28 cellular contexts compared by ENCODE assay signal in the genomic region with DNA sequence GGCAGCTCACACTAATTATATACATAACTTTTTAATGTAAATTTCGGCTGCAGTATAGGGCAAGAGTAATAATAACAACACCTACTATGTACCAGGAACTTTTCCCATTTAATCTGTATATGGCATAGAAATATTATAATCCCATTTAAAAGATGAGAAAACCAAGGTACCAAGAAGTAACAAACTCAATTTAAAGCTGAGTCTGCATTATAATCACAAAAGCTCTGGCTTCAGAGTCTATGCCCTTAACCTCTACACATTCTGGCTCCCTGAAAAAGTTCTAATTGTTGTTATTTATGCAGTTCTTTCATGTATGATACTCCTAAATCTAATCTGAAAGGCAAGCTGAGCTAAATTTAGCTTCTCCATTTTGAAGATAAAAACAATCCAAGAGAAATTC.
"Had no signal": no experiment of that assay in that cellular context is flagged by ENCODE, and none has a peak within 500 bp of the region (broad histone marks: within the 10 kb centered on the region; RNA-seq: fewer than 3 reads in every experiment).

No MANE protein-coding gene starts in this region.

- H3K9me3 ChIP-seq: adrenal gland, SJCRH30 had no signal

- H3K4me1 ChIP-seq: adrenal gland had no signal

- H3K27ac Mint-ChIP-seq: activated CD4-positive, alpha-beta T cell treated with anti-CD3 and anti-CD28 coated beads for 36 hours; activated CD4-positive, alpha-beta T cell treated with anti-CD3 and anti-CD28 coated beads, Interleukin-2, amount 10 ng/mL, durations not matched to agents 7 days and 5 days; activated CD8-positive, alpha-beta T cell treated with anti-CD3 and anti-CD28 coated beads, Interleukin-2, amount 10 ng/mL, durations not matched to agents 7 days and 5 days; activated naive CD4-positive, alpha-beta T cell treated with anti-CD3 and anti-CD28 coated beads, Interleukin-2, amount 50 U/mL, for 72 hours; activated T-cell treated with anti-CD3 and anti-CD28 coated beads, Interleukin-2, amount 50 U/mL, for 24 hours; activated T-helper 2 cell treated with anti-CD3 and anti-CD28 coated beads, Interferon-gamma antibody, Interleukin-2, Interleukin-4, amounts not matched to agents 10 μg/mL and 5 μg/mL and 100 μg/mL, durations not matched to agents 14 hours and 24 hours and 36 hours; T-cell; T-helper 17 cell; WTC11 had no signal

- H3K27ac ChIP-seq: adrenal gland, cardiac muscle cell, SJCRH30, SK-N-MC had no signal

- H3K9me3 Mint-ChIP-seq: activated CD4-positive, alpha-beta T cell treated with anti-CD3 and anti-CD28 coated beads, Interleukin-2, amount 10 ng/mL, durations not matched to agents 7 days and 5 days; WTC11 had no signal

- ATAC-seq: activated CD4-positive, alpha-beta T cell treated with anti-CD3 and anti-CD28 coated beads for 36 hours; activated CD4-positive, CD25-positive, alpha-beta regulatory T cell treated with anti-CD3 and anti-CD28 coated beads, Interleukin-2, amount 50 U/mL, for 24 hours; activated CD8-positive, alpha-beta T cell treated with anti-CD3 and anti-CD28 coated beads, Interleukin-2, amount 10 ng/mL, durations not matched to agents 7 days and 5 days; activated naive CD4-positive, alpha-beta T cell treated with anti-CD3 and anti-CD28 coated beads, Interleukin-2, amount 50 U/mL, for 72 hours; Panc1; T-cell; T-helper 17 cell; WTC11 had no signal

- DNase-seq: activated CD4-positive, alpha-beta T cell treated with anti-CD3 and anti-CD28 coated beads for 36 hours; activated CD4-positive, alpha-beta T cell treated with anti-CD3 and anti-CD28 coated beads, Interleukin-2, amount 10 ng/mL, durations not matched to agents 7 days and 5 days; activated CD4-positive, alpha-beta T cell treated with anti-CD3 and anti-CD28 coated beads, Interleukin-2, amount 50 U/mL, for 48 hours; activated CD8-positive, alpha-beta T cell treated with anti-CD3 and anti-CD28 coated beads, Interleukin-2, amount 10 ng/mL, durations not matched to agents 7 days and 5 days; activated gamma-delta T cell; activated naive CD4-positive, alpha-beta T cell treated with Interleukin-2 at 50 U/mL for 16 hours; activated T-cell treated with anti-CD3 and anti-CD28 coated beads, Interleukin-2, amount 50 U/mL, for 24 hours; Karpas-422; NCI-H1105; NCI-H1436; NCI-H1694; NCI-H1930; NCI-H2081 treated with DMSO at 0.1 percent for 48 hours; NCI-H345; NCI-H524 treated with DMSO at 0.1 percent for 48 hours; SHP77; T-cell; T-helper 17 cell had no signal

- H3K4me3 ChIP-seq: adrenal gland, cardiac muscle cell, SJCRH30, SK-N-MC had no signal

- H3K27me3 ChIP-seq: adrenal gland, cardiac muscle cell, SJCRH30 had no signal

- H3K36me3 Mint-ChIP-seq: activated naive CD4-positive, alpha-beta T cell treated with anti-CD3 and anti-CD28 coated beads, Interleukin-2, amount 50 U/mL, for 72 hours; T-cell; WTC11 had no signal

- H3K36me3 ChIP-seq: adrenal gland, cardiac muscle cell, SJCRH30 had no signal

- H3K27me3 Mint-ChIP-seq: activated CD4-positive, alpha-beta T cell treated with anti-CD3 and anti-CD28 coated beads for 36 hours; activated CD4-positive, alpha-beta T cell treated with anti-CD3 and anti-CD28 coated beads, Interleukin-2, amount 10 ng/mL, durations not matched to agents 7 days and 5 days; activated T-cell treated with anti-CD3 and anti-CD28 coated beads, Interleukin-2, amount 50 U/mL, for 24 hours; central memory CD8-positive, alpha-beta T cell; T-cell; T-helper 17 cell had no signal

- H3K4me3 Mint-ChIP-seq: activated CD4-positive, alpha-beta T cell treated with anti-CD3 and anti-CD28 coated beads for 36 hours; activated CD4-positive, alpha-beta T cell treated with anti-CD3 and anti-CD28 coated beads, Interleukin-2, amount 10 ng/mL, durations not matched to agents 7 days and 5 days; activated CD8-positive, alpha-beta T cell treated with anti-CD3 and anti-CD28 coated beads, Interleukin-2, amount 10 ng/mL, durations not matched to agents 7 days and 5 days; activated T-cell treated with anti-CD3 and anti-CD28 coated beads, Interleukin-2, amount 50 U/mL, for 24 hours; central memory CD8-positive, alpha-beta T cell; T-cell; T-helper 17 cell; WTC11 had no signal

- H3K4me1 Mint-ChIP-seq: activated CD4-positive, alpha-beta T cell treated with anti-CD3 and anti-CD28 coated beads for 36 hours; activated CD4-positive, alpha-beta T cell treated with anti-CD3 and anti-CD28 coated beads, Interleukin-2, amount 10 ng/mL, durations not matched to agents 7 days and 5 days; central memory CD8-positive, alpha-beta T cell; T-cell; T-helper 17 cell; WTC11 had no signal
